ENCODE assay signal across 11 cellular contexts in the genomic region with DNA sequence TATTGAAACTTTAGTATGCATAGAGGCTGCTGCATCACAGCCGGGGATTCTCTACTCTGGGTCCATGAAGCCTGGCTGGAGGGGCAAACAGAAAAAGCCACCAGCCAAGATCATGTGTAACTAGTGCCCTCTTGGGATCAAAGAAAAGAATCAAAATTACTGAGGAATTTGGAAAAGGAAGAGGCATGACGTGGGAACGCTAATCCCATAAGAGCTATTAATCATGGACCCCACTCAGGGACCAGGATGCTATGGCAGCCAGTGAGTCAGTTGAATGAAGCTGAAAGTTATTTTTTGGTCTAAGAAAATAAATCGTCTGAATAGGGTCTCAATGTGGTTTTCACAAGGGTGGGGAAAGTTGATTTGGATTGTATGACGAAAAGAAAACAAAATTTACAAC.
DNase-seq lines count a peak whose midpoint lies in the region; ATAC-seq and TF ChIP-seq lines count a peak whose summit lies in the region.
"Had no signal": no experiment of that assay in that cellular context is flagged by ENCODE, and none has a peak within 500 bp of the region (broad histone marks: within the 10 kb centered on the region; RNA-seq: fewer than 3 reads in every experiment).

No MANE protein-coding gene starts in this region.

- H3K36me3 Mint-ChIP-seq in neural progenitor cell = no peaks in the 10 kb centered on the region
- H3K36me3 Mint-ChIP-seq: naive thymus-derived CD8-positive, alpha-beta T cell had no signal

- no peak overlapping the region for H3K4me3 Mint-ChIP-seq in neural progenitor cell
- H3K4me3 Mint-ChIP-seq: naive thymus-derived CD8-positive, alpha-beta T cell; stimulated activated naive CD8-positive, alpha-beta T cell treated with anti-CD3 and anti-CD28 coated beads, Interleukin-15, Interleukin-2, amounts not matched to agents 100 ng/mL and 50 ng/mL, for 24 hours had no signal

- H3K27me3 Mint-ChIP-seq in neural progenitor cell (ENCODE audit: insufficient read depth, low read depth) = no peaks in the 10 kb centered on the region
- H3K27me3 Mint-ChIP-seq: naive thymus-derived CD8-positive, alpha-beta T cell; stimulated activated naive CD8-positive, alpha-beta T cell treated with anti-CD3 and anti-CD28 coated beads, Interleukin-15, Interleukin-2, amounts not matched to agents 100 ng/mL and 50 ng/mL, for 24 hours had no signal

- 15 to 29% (median 19%) methylated on average over 5 of the region's 5 CpGs for WGBS in psoas muscle, 3 donors

- H3K27ac ChIP-seq in neural progenitor cell (no peak overlapping the region), psoas muscle (no peak overlapping the region)

- no peaks in the 10 kb centered on the region for H3K27me3 ChIP-seq in neural progenitor cell
- H3K27me3 ChIP-seq in psoas muscle (ENCODE audit: insufficient read depth in 3 of 3, low read length in 2 of 3) = no peaks in the 10 kb centered on the region

- TF ChIP-seq CTCF in choroid plexus epithelial cell (conservative IDR thresholded peaks at IDR 0.05; ENCODE audit: low read depth, low read length) = peak; percentile 16
- peak; percentile 48 for TF ChIP-seq CTCF in neural progenitor cell (IDR thresholded peaks at IDR 0.05)
- TF ChIP-seq CTCF in psoas muscle (IDR thresholded peaks at IDR 0.05) = no peak

- no peaks in the 10 kb centered on the region for H3K9me3 Mint-ChIP-seq in neural progenitor cell

- no peak overlapping the region for H3K4me2 ChIP-seq in neural progenitor cell

- H2AFZ ChIP-seq in neural progenitor cell (replicated peaks) = no peak overlapping the region

- intact Hi-C loops in psoas muscle (cut with DNase I) = no loop called here

- DNase-seq in EL = peak; percentile 82
- peak; percentile 3 for DNase-seq in NCI-H2171 (lab: John Stamatoyannopoulos, UW)
- DNase-seq in choroid plexus epithelial cell (ENCODE audit: low read depth) = peak; percentile 61
- DNase-seq in neural progenitor cell (ENCODE audit: low spot score) = peak; percentile 44
- DNase-seq in psoas muscle = no peak
- DNase-seq in stimulated activated naive CD8-positive, alpha-beta T cell treated with anti-CD3 and anti-CD28 coated beads, Interleukin-15, Interleukin-2, amounts not matched to agents 100 U/mL and 50 U/mL, for 24 hours = no peak
- no peak for DNase-seq in NCI-H510A (lab: John Stamatoyannopoulos, UW)
- DNase-seq in mesenteric fat pad (ENCODE audit: low spot score) = no peak
- DNase-seq: naive thymus-derived CD8-positive, alpha-beta T cell; NCI-H774 had no signal

- H3K4me3 ChIP-seq in choroid plexus epithelial cell (ENCODE audit: low read depth, low read length) (peak overlapping the region; percentile 23), neural progenitor cell (no peak overlapping the region), psoas muscle (no peak overlapping the region)

- no peak overlapping the region for H3K9ac ChIP-seq in neural progenitor cell

- no peaks in the 10 kb centered on the region for H4K20me1 ChIP-seq in neural progenitor cell (ENCODE audit: low read depth)

- H3K4me1 ChIP-seq in neural progenitor cell = no peaks in the 10 kb centered on the region
- H3K4me1 ChIP-seq in psoas muscle = no peaks in the 10 kb centered on the region

- no peaks in the 10 kb centered on the region for H3K36me3 ChIP-seq in neural progenitor cell
- H3K36me3 ChIP-seq in psoas muscle (ENCODE audit: insufficient read depth in 1 of 2, low read depth in 1 of 2) = no peaks in the 10 kb centered on the region

- H3F3A ChIP-seq in neural progenitor cell (ENCODE audit: low read depth) = no peaks in the 10 kb centered on the region

- H3K79me2 ChIP-seq in neural progenitor cell (ENCODE audit: low read depth) = no peaks in the 10 kb centered on the region

- peaks cover 7% of the 10 kb centered on the region for H3K4me1 Mint-ChIP-seq in neural progenitor cell
- H3K4me1 Mint-ChIP-seq: naive thymus-derived CD8-positive, alpha-beta T cell had no signal

- no peak overlapping the region for H3K27ac Mint-ChIP-seq in neural progenitor cell
- H3K27ac Mint-ChIP-seq: naive thymus-derived CD8-positive, alpha-beta T cell; stimulated activated naive CD8-positive, alpha-beta T cell treated with anti-CD3 and anti-CD28 coated beads, Interleukin-15, Interleukin-2, amounts not matched to agents 100 ng/mL and 50 ng/mL, for 24 hours had no signal

- no peak for ATAC-seq in psoas muscle
- no peak for ATAC-seq in stimulated activated naive CD8-positive, alpha-beta T cell treated with anti-CD3 and anti-CD28 coated beads, Interleukin-15, Interleukin-2, amounts not matched to agents 100 U/mL and 50 U/mL, for 24 hours
- ATAC-seq: naive thymus-derived CD8-positive, alpha-beta T cell had no signal

- H3K9me3 ChIP-seq in neural progenitor cell (ENCODE audit: low read depth) (no peaks in the 10 kb centered on the region), psoas muscle (no peaks in the 10 kb centered on the region)

Comparison
In these comparisons a context has a peak if more than half of its experiments do, and no peak if none do; other contexts are left out.
1. DNase-seq: peak in EL (single experiment), NCI-H2171 (single experiment), choroid plexus epithelial cell (single experiment) and neural progenitor cell (single experiment); none in psoas muscle (0 of 2), stimulated activated naive CD8-positive, alpha-beta T cell treated with anti-CD3 and anti-CD28 coated beads, Interleukin-15, Interleukin-2, amounts not matched to agents 100 U/mL and 50 U/mL, for 24 hours (single experiment), NCI-H510A (single experiment) and mesenteric fat pad (single experiment).